ENCODE assay signal across 10 cellular contexts in the genomic region with DNA sequence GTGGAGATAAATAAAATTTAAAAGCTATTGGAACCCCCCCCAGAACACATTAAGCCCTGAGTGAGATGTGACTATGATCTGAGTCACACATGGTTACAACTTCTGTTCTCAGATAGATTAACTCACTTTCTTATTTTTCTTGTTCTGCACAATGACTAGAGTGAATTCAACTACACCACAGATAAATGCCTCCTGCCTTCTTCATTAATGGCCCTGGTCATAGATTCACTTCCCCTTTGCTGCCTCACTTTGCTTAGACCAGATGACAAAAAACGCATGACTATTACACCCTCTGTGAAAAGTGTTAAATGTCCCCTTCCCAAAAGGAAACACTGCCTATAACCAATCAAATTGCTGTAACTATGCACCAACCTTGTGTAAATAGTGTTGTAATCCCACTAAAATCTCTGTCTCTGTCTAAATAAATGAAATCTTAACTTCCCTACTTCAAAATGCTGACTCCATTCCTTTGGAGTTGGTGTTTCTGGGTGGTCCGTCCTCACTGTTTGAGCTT. TPM values are rescaled to one million over a fixed set of nuclear protein-coding genes. Genes with fewer than 3 reads are reported as not detected.
A peak's percentile ranks its signal among the peaks of the same experiment; 100 is the strongest.
DNase-seq lines count a peak whose midpoint lies in the region; ATAC-seq lines count a peak whose summit lies in the region.
"Had no signal": no experiment of that assay in that cellular context is flagged by ENCODE, and none has a peak within 500 bp of the region (broad histone marks: within the 10 kb centered on the region; RNA-seq: fewer than 3 reads in every experiment).

No MANE protein-coding gene starts in this region.

- H4K8ac ChIP-seq in neuronal stem cell (ENCODE audit: low read depth, low read length), result no peak overlapping the region

- no peak overlapping the region for H3K23ac ChIP-seq in neuronal stem cell (ENCODE audit: low read depth, low read length, poor library complexity)

- H2BK12ac ChIP-seq in neuronal stem cell (ENCODE audit: low read length), result no peak overlapping the region

- no peak overlapping the region for H2BK5ac ChIP-seq in neuronal stem cell (ENCODE audit: low read length)

- H3K9me3 ChIP-seq in SK-N-MC (ENCODE audit: low read depth, low read length) (no peaks in the 10 kb centered on the region), neuronal stem cell (replicated peaks in 1 of 2; ENCODE audit: control insufficient read depth in 2 of 2, insufficient read depth in 1 of 2, low read depth in 1 of 2, low read length in 2 of 2) (peaks cover 0 to 8% of the 10 kb centered on the region in 2 donors)

- H3K4me1 ChIP-seq in neuronal stem cell (ENCODE audit: control insufficient read depth in 2 of 2, insufficient read depth in 1 of 2, low read depth in 1 of 2, low read length in 2 of 2), result no peaks in the 10 kb centered on the region

- H3K4ac ChIP-seq in neuronal stem cell (ENCODE audit: low read length), result no peak overlapping the region

- no peak overlapping the region for H3K4me2 ChIP-seq in neuronal stem cell (ENCODE audit: insufficient read depth, low read length, poor library complexity, severe bottlenecking)

- H3K36me3 ChIP-seq in SK-N-MC (ENCODE audit: insufficient read depth, low read length) (no peaks in the 10 kb centered on the region), neuronal stem cell (replicated peaks in 1 of 2; ENCODE audit: control insufficient read depth in 2 of 2, insufficient read depth in 2 of 2, low read length in 2 of 2) (no peaks in the 10 kb centered on the region)

- H2AFZ ChIP-seq in neuronal stem cell (ENCODE audit: low read length), result peak overlapping the region; percentile 80

- H2AK5ac ChIP-seq in neuronal stem cell (ENCODE audit: low read depth, low read length), result no peak overlapping the region

- H3K27ac ChIP-seq in SK-N-MC (peak overlapping the region; percentile 92), neuronal stem cell (replicated peaks; ENCODE audit: low read length) (no peak overlapping the region)

- ATAC-seq in GM18907 (IDR thresholded peaks at IDR 0.05; ENCODE audit: unreplicated experiment), result peak; percentile 70
- ATAC-seq in HG02973 (IDR thresholded peaks at IDR 0.05; ENCODE audit: unreplicated experiment), result peak; percentile 86

- peaks cover 2% of the 10 kb centered on the region for H3K79me1 ChIP-seq in neuronal stem cell (ENCODE audit: low read depth, low read length)

- DNase-seq in SK-N-MC (ENCODE audit: low read depth, low spot score), result no peak
- DNase-seq in neuronal stem cell (ENCODE audit: low spot score), result no peak
- no peak for DNase-seq in COLO668 (lab: John Stamatoyannopoulos, UW; ENCODE audit: unreplicated experiment)
- no peak for DNase-seq in T1000 (lab: John Stamatoyannopoulos, UW)
- no peak for DNase-seq in stimulated activated CD4-positive, alpha-beta T cell treated with anti-CD3 and anti-CD28 coated beads, Interleukin-4, amount 100 ng/mL, for 4 hours
- no peak for DNase-seq in occipital lobe (lab: John Stamatoyannopoulos, UW)

- no peak overlapping the region for H3K14ac ChIP-seq in neuronal stem cell (ENCODE audit: low read length)

- H3K9ac ChIP-seq in SK-N-MC (ENCODE audit: insufficient read length), result no peak overlapping the region
- H3K9ac ChIP-seq in neuronal stem cell (ENCODE audit: low read depth, low read length, poor library complexity), result no peak overlapping the region

- H3K4me3 ChIP-seq in SK-N-MC (peak overlapping the region; percentile 5; the same call in 1 of the 2 replicates), neuronal stem cell (ENCODE audit: low read length in 2 of 2) (no peak overlapping the region)

- H2BK15ac ChIP-seq in neuronal stem cell (ENCODE audit: low read length), result no peak overlapping the region

- WGBS in neuronal stem cell (ENCODE audit: extremely low coverage in 2 of 2, insufficient read length in 2 of 2, insufficient replicate concordance in 1 of 2), 2 donors, result no CpG with 5 or more reads among the region's 2 CpGs

- H3K18ac ChIP-seq in neuronal stem cell (ENCODE audit: low read length), result no peak overlapping the region

- no peak overlapping the region for H2BK120ac ChIP-seq in neuronal stem cell (ENCODE audit: low read depth, low read length)

- no peak overlapping the region for H4K91ac ChIP-seq in neuronal stem cell (ENCODE audit: low read depth, low read length, poor library complexity)

- no peaks in the 10 kb centered on the region for H3K27me3 ChIP-seq in neuronal stem cell (ENCODE audit: control insufficient read depth in 3 of 3, insufficient read depth in 3 of 3, low read depth in 1 of 3, low read length in 3 of 3)

RNA-seq across cellular contexts. Expression of a gene that starts 49.4 kb away (rescaled TPM):
- not detected for polyA plus RNA-seq in neuronal stem cell (2013, experiment 1 of 2)
- not detected for polyA plus RNA-seq in neuronal stem cell (2013, experiment 2 of 2)
- total RNA-seq in occipital lobe, result not detected
- total RNA-seq: activated naive CD4-positive, alpha-beta T cell treated with anti-CD3 and anti-CD28 coated beads, Interleukin-2, amount 50 U/mL, for 72 hours had no signal
- polyA plus RNA-seq: neural cell had no signal
